ENCODE assay signal across 1 cellular context in genomic region chr11:12623869-12624268, GRCh38.
TF ChIP-seq lines count a peak whose summit lies in the region.

No MANE protein-coding gene starts in this region.

TF ChIP-seq in A549, 52 proteins besides CTCF, POLR2A, EP300 and RAD21 (continued from another document):
- TF ChIP-seq, protein P1, sequence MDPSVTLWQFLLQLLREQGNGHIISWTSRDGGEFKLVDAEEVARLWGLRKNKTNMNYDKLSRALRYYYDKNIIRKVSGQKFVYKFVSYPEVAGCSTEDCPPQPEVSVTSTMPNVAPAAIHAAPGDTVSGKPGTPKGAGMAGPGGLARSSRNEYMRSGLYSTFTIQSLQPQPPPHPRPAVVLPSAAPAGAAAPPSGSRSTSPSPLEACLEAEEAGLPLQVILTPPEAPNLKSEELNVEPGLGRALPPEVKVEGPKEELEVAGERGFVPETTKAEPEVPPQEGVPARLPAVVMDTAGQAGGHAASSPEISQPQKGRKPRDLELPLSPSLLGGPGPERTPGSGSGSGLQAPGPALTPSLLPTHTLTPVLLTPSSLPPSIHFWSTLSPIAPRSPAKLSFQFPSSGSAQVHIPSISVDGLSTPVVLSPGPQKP (IDR thresholded peaks at IDR 0.05; ENCODE audit: low read depth, low read length) = no peak
- no peak for TF ChIP-seq FOSB (CRISPR knock-in tag; IDR thresholded peaks at IDR 0.05)
